Comparison of ENCODE assay signal across 11 cellular contexts in the genomic region with DNA sequence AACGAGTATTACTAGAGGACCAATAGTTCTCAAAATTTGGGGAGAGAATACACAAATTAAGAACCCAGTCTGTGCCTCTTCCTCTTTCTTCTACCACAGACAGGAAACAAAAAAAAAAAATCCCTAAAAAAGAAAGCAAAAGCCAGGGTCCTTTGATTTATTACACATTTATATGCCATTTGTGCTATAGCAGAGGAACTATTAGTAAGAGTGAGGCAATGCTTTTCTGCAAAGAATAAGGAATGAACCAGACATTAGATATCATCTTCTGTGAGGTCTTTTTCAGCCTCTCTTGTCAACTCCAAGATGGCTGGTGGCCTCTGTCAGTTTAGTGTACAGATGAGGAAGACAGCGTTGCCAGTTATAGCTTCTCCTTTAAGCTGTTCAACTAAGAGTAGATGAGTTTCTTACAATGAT.
DNase-seq lines count a peak whose midpoint lies in the region; ATAC-seq and FAIRE-seq lines count a peak whose summit lies in the region.
"Had no signal": no experiment of that assay in that cellular context is flagged by ENCODE, and none has a peak within 500 bp of the region (broad histone marks: within the 10 kb centered on the region; RNA-seq: fewer than 3 reads in every experiment).

No MANE protein-coding gene starts in this region.

- H3K9me3 Mint-ChIP-seq in activated naive CD4-positive, alpha-beta T cell treated with anti-CD3 and anti-CD28 coated beads, Interleukin-2, amount 50 U/mL, for 72 hours, result peaks cover 4 to 6% of the 10 kb centered on the region in 2 donors

- peak overlapping the region; percentile 89 for H3K27ac Mint-ChIP-seq in activated naive CD4-positive, alpha-beta T cell treated with anti-CD3 and anti-CD28 coated beads, Interleukin-2, amount 50 U/mL, for 72 hours

- H3K27me3 ChIP-seq in BLaER1 treated with 17β-estradiol and CSF1 and Interleukin-3, amounts not matched to agents 10 nM and 100 nM, result no peaks in the 10 kb centered on the region

- intact Hi-C loops in left colon (cut with DNase I, micrococcal nuclease), result no loop called here

- H3K36me3 ChIP-seq in BLaER1 treated with 17β-estradiol and CSF1 and Interleukin-3, amounts not matched to agents 10 nM and 100 nM, result peaks cover 3 to 25% (median 15%) of the 10 kb centered on the region in 11 experiments; a peak in 13 of 22 replicates

- H3K9ac ChIP-seq in BLaER1 treated with 17β-estradiol and CSF1 and Interleukin-3, amounts not matched to agents 10 nM and 100 nM, result peak overlapping the region in 9 of 11 experiments; percentile 3 to 63 (median 44); a peak in 13 of 22 replicates

- H3K4me3 ChIP-seq in BLaER1 treated with 17β-estradiol and CSF1 and Interleukin-3, amounts not matched to agents 10 nM and 100 nM, result peak overlapping the region in 4 of 10 experiments; percentile 4 to 43 (median 14); a peak in 4 of 20 replicates

- peaks cover 18 to 19% of the 10 kb centered on the region in 2 donors for H3K36me3 Mint-ChIP-seq in activated naive CD4-positive, alpha-beta T cell treated with anti-CD3 and anti-CD28 coated beads, Interleukin-2, amount 50 U/mL, for 72 hours

- peak; percentile 67 for ATAC-seq in HG03354 (IDR thresholded peaks at IDR 0.05; ENCODE audit: poor library complexity, severe bottlenecking, unreplicated experiment)
- ATAC-seq in activated naive CD4-positive, alpha-beta T cell treated with anti-CD3 and anti-CD28 coated beads, Interleukin-2, amount 50 U/mL, for 72 hours, result peak; percentile 41 to 61
- ATAC-seq in left colon, result no peak

- H3K9me3 ChIP-seq in BLaER1 treated with 17β-estradiol and CSF1 and Interleukin-3, amounts not matched to agents 10 nM and 100 nM (replicated peaks in 1 of 11), result peaks cover 0 to 7% (median 0%) of the 10 kb centered on the region in 11 experiments; a peak in 3 of 22 replicates

- peak overlapping the region; percentile 45 to 78 (median 72); a peak in 21 of 22 replicates for H3K27ac ChIP-seq in BLaER1 treated with 17β-estradiol and CSF1 and Interleukin-3, amounts not matched to agents 10 nM and 100 nM

- H3K4me1 ChIP-seq in BLaER1 treated with 17β-estradiol and CSF1 and Interleukin-3, amounts not matched to agents 10 nM and 100 nM, result peaks cover 9 to 24% (median 20%) of the 10 kb centered on the region in 10 experiments

- H4K20me1 ChIP-seq in BLaER1 treated with 17β-estradiol and CSF1 and Interleukin-3, amounts not matched to agents 10 nM and 100 nM, result no peaks in the 10 kb centered on the region

- peak overlapping the region; percentile 38 to 82 (median 57) for H3K4me2 ChIP-seq in BLaER1 treated with 17β-estradiol and CSF1 and Interleukin-3, amounts not matched to agents 10 nM and 100 nM

- FAIRE-seq in GM19239 (lab: Jason Lieb, UNC), result peak; percentile 83
- FAIRE-seq: G401.6, islet of Langerhans had no signal

- no peak for DNase-seq in GM19239 (ENCODE audit: insufficient read length, low spot score)
- DNase-seq in activated naive CD4-positive, alpha-beta T cell treated with anti-CD3 and anti-CD28 coated beads, Interleukin-2, amount 50 U/mL, for 72 hours (ENCODE audit: low spot score in 2 of 2), result no peak
- no peak for DNase-seq in RPMI8226
- no peak for DNase-seq in SW480 (ENCODE audit: low spot score)
- DNase-seq in left colon, result no peak
- no peak for DNase-seq in glomerular visceral epithelial cell (ENCODE audit: extremely low spot score)
- DNase-seq: aorta had no signal
